In the genomic region with DNA sequence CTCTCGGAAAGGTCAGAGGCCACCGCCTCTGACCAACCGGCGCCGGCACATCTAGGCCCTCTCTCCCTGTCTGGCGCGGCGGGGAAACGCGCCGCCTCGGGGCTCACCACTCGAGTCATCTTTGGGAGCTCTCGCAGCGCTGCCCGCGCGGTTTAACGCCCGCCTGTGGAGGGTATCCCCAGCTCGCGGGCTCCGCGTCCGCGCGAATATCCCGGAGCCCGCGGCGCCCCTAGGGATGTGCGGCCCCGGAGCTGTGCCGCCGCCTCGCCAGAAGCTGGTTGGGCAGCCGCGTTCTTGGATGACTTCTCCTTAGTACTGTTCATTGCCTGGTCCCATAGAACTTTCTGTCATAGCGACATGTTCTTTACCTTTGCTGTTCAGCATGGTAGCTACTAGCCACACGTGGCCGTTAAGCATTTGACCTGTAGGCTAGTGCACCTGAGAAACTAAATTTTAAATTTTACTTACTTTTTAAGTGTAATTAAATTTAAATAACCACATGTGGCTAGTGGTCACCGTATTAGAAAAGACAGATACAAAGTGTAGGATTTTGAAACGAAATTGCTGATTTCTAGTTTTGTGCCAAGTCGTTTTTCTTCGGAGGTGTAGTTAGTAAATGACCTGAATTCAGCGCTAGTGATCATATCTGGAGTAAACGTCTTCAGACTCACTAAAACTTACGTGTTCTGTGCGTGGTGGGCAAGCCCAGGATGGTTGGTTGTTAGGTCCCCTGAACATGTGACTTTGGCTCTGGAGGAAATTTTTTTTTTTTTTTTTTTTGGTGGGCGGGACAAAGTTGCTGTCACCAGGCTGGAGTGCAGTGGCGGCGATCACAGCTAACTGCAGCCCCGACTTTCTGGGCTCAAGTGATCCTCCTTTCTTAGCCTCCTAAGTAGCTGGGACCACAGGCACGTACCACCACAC, we compare ENCODE assay signal across 8 cellular contexts. TPM values are rescaled to one million over a fixed set of nuclear protein-coding genes. Genes with fewer than 3 reads are reported as not detected.
DNase-seq lines count a peak whose midpoint lies in the region; ATAC-seq and TF ChIP-seq lines count a peak whose summit lies in the region.

No MANE protein-coding gene starts in this region.

- H3K9ac ChIP-seq in ES-I3 (ENCODE audit: low read depth, low read length) (peak overlapping the region; percentile 77), GM23248 (peak overlapping the region; percentile 90)

- H3K4me3 ChIP-seq in GM23248 (peak overlapping the region; percentile 75), lower leg skin (ENCODE audit: low read depth, poor library complexity, severe bottlenecking) (peak overlapping the region; percentile 83)

- peak overlapping the region; percentile 98 for H3K27ac Mint-ChIP-seq in activated B cell treated with CpG ODN at 0.5 μM for 24 hours

- CTCF ChIA-PET in activated B cell treated with CpG ODN at 0.5 μM for 24 hours (lab: Charles Lee), result interaction anchor here (0.7 to 1.9 kb wide), 8 partner anchors 15 to 836 kb away, joined by 3 to 5 read pairs (median 4); a partner anchor contains a TSS

- H3K9me3 ChIP-seq in ES-I3 (ENCODE audit: control insufficient read depth, insufficient read depth, low read length) (no peaks in the 10 kb centered on the region), GM23248 (ENCODE audit: low read depth) (no peaks in the 10 kb centered on the region)

- H2AFZ ChIP-seq in GM23248, result peak overlapping the region; percentile 79

- H3F3A ChIP-seq in GM23248 (ENCODE audit: insufficient read depth), result peaks cover 15% of the 10 kb centered on the region; the same call in 1 of the 2 replicates

- no peaks in the 10 kb centered on the region for H3K9me2 ChIP-seq in GM23248 (ENCODE audit: insufficient read depth)

- WGBS in GM23248 (ENCODE audit: low coverage in 1 of 2, low lambda C conversion rate in 2 of 2, missing lambda C conversion rate in 2 of 2), 2 experiments, result 1 to 2% methylated on average over 53 to 54 of the region's 54 CpGs
- 1% methylated on average over 33 to 54 of the region's 54 CpGs for WGBS in lower leg skin, 2 donors

- H3K36me3 Mint-ChIP-seq in activated B cell treated with CpG ODN at 0.5 μM for 24 hours (ENCODE audit: low read depth), result peaks cover 21% of the 10 kb centered on the region

- H3K36me3 ChIP-seq in ES-I3 (ENCODE audit: insufficient read depth, low read length) (no peaks in the 10 kb centered on the region; the same call in 1 of the 2 replicates), GM23248 (ENCODE audit: low read depth) (no peaks in the 10 kb centered on the region; the same call in 1 of the 2 replicates)

- H3K9me3 Mint-ChIP-seq in activated B cell treated with CpG ODN at 0.5 μM for 24 hours, result no peaks in the 10 kb centered on the region

- H3K79me2 ChIP-seq in GM23248 (ENCODE audit: insufficient read depth), result peaks cover 52% of the 10 kb centered on the region

- H3K4me1 Mint-ChIP-seq in activated B cell treated with CpG ODN at 0.5 μM for 24 hours, result peaks cover 32% of the 10 kb centered on the region

- ATAC-seq in activated B cell treated with CpG ODN at 0.5 μM for 24 hours (ENCODE audit: low read depth), result peak; percentile 14

- H3K4me2 ChIP-seq in GM23248 (ENCODE audit: unreplicated experiment), result peak overlapping the region; percentile 97

- H3K27ac ChIP-seq in GM23248, result peak overlapping the region; percentile 92
- peak overlapping the region; percentile 86 for H3K27ac ChIP-seq in cingulate gyrus (ENCODE audit: low read depth, low read length)

- no peaks in the 10 kb centered on the region for H3K27me3 ChIP-seq in GM23248 (replicated peaks; ENCODE audit: insufficient read depth)

- POLR2A ChIA-PET in activated B cell treated with CpG ODN at 0.5 μM for 24 hours (lab: Charles Lee), result interaction anchor here (0.6 to 3.4 kb wide), 19 partner anchors 9 to 944 kb away, joined by 3 to 36 read pairs (median 9); a partner anchor contains a TSS

- H3K4me1 ChIP-seq in ES-I3 (ENCODE audit: insufficient read depth, low read length) (no peaks in the 10 kb centered on the region), GM23248 (ENCODE audit: insufficient read depth) (0 out of 2 replicates have a peak, but pooled peaks cover 5% of the 10 kb centered on the region)

- H3K4me3 Mint-ChIP-seq in activated B cell treated with CpG ODN at 0.5 μM for 24 hours, result peak overlapping the region; percentile 99

- in situ Hi-C loops in GM23248 (cut with MboI), result no loop called here

- TF ChIP-seq CTCF in activated B cell treated with CpG ODN at 0.5 μM for 24 hours (IDR thresholded peaks at IDR 0.05) (no peak), lower leg skin (IDR thresholded peaks at IDR 0.05) (no peak)

- H4K20me1 ChIP-seq in GM23248 (ENCODE audit: insufficient read depth), result 0 out of 2 replicates have a peak, but pooled peaks cover 8% of the 10 kb centered on the region

- DNase-seq in GM23248, result peak; percentile 75
- peak; percentile 54 for DNase-seq in M059J (ENCODE audit: low read depth)
- DNase-seq in activated B cell treated with CpG ODN at 0.5 μM for 24 hours, result no peak
- peak in 1 of 2 donors; percentile 91 for DNase-seq in lower leg skin (ENCODE audit: low spot score in 2 of 2)
- peak; percentile 20 for DNase-seq in stimulated activated CD8-positive, alpha-beta memory T cell treated with anti-CD3 and anti-CD28 coated beads, Interleukin-12 subunit alpha, Interleukin-12 subunit beta, amount 100 ng/mL, for 24 hours (ENCODE audit: extremely low read depth)
- DNase-seq in ureter (ENCODE audit: low spot score), result no peak

- intact Hi-C loops in activated B cell treated with CpG ODN at 0.5 μM for 24 hours (cut with micrococcal nuclease), result loop anchor here (2.0 kb wide), 2 partner anchors 101 to 203 kb away; a partner anchor contains a TSS
- intact Hi-C loops in lower leg skin (cut with DNase I; ENCODE audit: low total_unique reads), result no loop called here

- H3K27me3 Mint-ChIP-seq in activated B cell treated with CpG ODN at 0.5 μM for 24 hours, result no peaks in the 10 kb centered on the region

- no peak for TF ChIP-seq POLR2A in lower leg skin (IDR thresholded peaks at IDR 0.05)

RNA-seq across cellular contexts. Expression of a gene that starts 0.8 kb away (rescaled TPM):
- 80.8 and 102 TPM in 2 replicates for total RNA-seq in GM23248 (2014; rRNA removed; shearing (Covaris generic))
- 48.4 and 59.7 TPM in 2 replicates for polyA plus RNA-seq in GM23248 (2016; fragmentation: Nextera tagmentation; extraction: Ambion mirVana)
- 88.4 and 94.3 TPM in 2 replicates for total RNA-seq in M059J (2014; rRNA removed; shearing (Covaris generic))
- total RNA-seq in activated B cell treated with CpG ODN at 0.5 μM for 24 hours, result 96.6 and 112 TPM in 2 replicates
- 10 to 100 TPM; 41.5 to 75.7 (median 69.1) TPM for total RNA-seq in lower leg skin
- 123 TPM for total RNA-seq in ureter

RNA-seq across cellular contexts. Expression of a gene that starts 20.8 kb away (rescaled TPM):
- total RNA-seq in GM23248 (2014; rRNA removed; shearing (Covaris generic)), result 22.0 and 26.2 TPM in 2 replicates
- 20.3 and 21.0 TPM in 2 replicates for polyA plus RNA-seq in GM23248 (2016; fragmentation: Nextera tagmentation; extraction: Ambion mirVana)
- total RNA-seq in M059J (2014; rRNA removed; shearing (Covaris generic)), result 14.5 and 28.2 TPM in 2 replicates
- total RNA-seq in activated B cell treated with CpG ODN at 0.5 μM for 24 hours (9.9 and 11.0 TPM in 2 replicates), lower leg skin (10 to 100 TPM; 11.4 to 46.3 (median 20.4) TPM), ureter (10.9 TPM)

Comparison
In these comparisons a context has a peak if more than half of its experiments do, and no peak if none do; other contexts are left out.
1. DNase-seq: peak in GM23248 (single experiment), M059J (single experiment) and stimulated activated CD8-positive, alpha-beta memory T cell treated with anti-CD3 and anti-CD28 coated beads, Interleukin-12 subunit alpha, Interleukin-12 subunit beta, amount 100 ng/mL, for 24 hours (single experiment); none in activated B cell treated with CpG ODN at 0.5 μM for 24 hours (single experiment) and ureter (single experiment).